Comparison of ENCODE assay signal across 16 cellular contexts in the genomic region with DNA sequence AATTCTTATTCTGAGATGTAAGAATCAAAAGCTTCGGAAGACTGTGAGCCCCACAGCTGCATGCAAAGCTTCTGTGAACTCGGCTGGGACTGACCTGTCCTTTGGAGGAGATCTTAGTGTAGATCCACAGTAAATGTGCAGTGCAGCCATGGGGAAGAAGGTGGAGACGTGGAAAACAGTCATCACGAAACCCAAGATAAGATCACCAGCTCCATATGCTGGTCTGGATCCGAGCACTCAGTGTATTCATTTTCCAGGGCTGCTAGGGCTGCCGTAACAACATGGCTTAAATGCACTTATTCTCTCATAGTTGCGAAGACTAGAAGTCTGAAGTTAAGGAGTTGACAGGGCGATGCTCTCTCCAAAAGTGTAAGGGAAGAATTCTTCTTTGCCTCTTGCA.
DNase-seq lines count a peak whose midpoint lies in the region; ATAC-seq and TF ChIP-seq lines count a peak whose summit lies in the region.
"Had no signal": no experiment of that assay in that cellular context is flagged by ENCODE, and none has a peak within 500 bp of the region (broad histone marks: within the 10 kb centered on the region; RNA-seq: fewer than 3 reads in every experiment).

No MANE protein-coding gene starts in this region.

- H3K9me3 Mint-ChIP-seq in osteocyte (ENCODE audit: unreplicated experiment) = no peaks in the 10 kb centered on the region
- no peaks in the 10 kb centered on the region for H3K9me3 Mint-ChIP-seq in activated CD4-positive, alpha-beta memory T cell treated with anti-CD3 and anti-CD28 coated beads for 36 hours
- H3K9me3 Mint-ChIP-seq: CD4-positive, alpha-beta memory T cell had no signal

- intact Hi-C loops in activated CD4-positive, alpha-beta memory T cell treated with anti-CD3 and anti-CD28 coated beads for 36 hours (cut with micrococcal nuclease) = no loop called here

- POLR2A ChIA-PET in activated CD4-positive, alpha-beta memory T cell treated with anti-CD3 and anti-CD28 coated beads for 36 hours (lab: Charles Lee) = no interaction called here

- H3K4me1 Mint-ChIP-seq in osteocyte (ENCODE audit: unreplicated experiment) = peaks cover 18% of the 10 kb centered on the region
- no peaks in the 10 kb centered on the region for H3K4me1 Mint-ChIP-seq in activated CD4-positive, alpha-beta memory T cell treated with anti-CD3 and anti-CD28 coated beads for 36 hours (ENCODE audit: low read depth)
- H3K4me1 Mint-ChIP-seq: CD4-positive, alpha-beta memory T cell had no signal

- H3K4me3 Mint-ChIP-seq in osteocyte (ENCODE audit: unreplicated experiment) = no peak overlapping the region
- no peak overlapping the region for H3K4me3 Mint-ChIP-seq in activated CD4-positive, alpha-beta memory T cell treated with anti-CD3 and anti-CD28 coated beads for 36 hours
- H3K4me3 Mint-ChIP-seq: CD14-positive monocyte; CD4-positive, alpha-beta memory T cell had no signal

- no peak for TF ChIP-seq CTCF in osteocyte (IDR thresholded peaks at IDR 0.05)

- H3K36me3 Mint-ChIP-seq in osteocyte (ENCODE audit: unreplicated experiment) = peaks cover 3% of the 10 kb centered on the region
- peaks cover 8% of the 10 kb centered on the region for H3K36me3 Mint-ChIP-seq in activated CD4-positive, alpha-beta memory T cell treated with anti-CD3 and anti-CD28 coated beads for 36 hours

- H3K27ac Mint-ChIP-seq in osteocyte (ENCODE audit: unreplicated experiment) = no peak overlapping the region
- H3K27ac Mint-ChIP-seq in activated CD4-positive, alpha-beta memory T cell treated with anti-CD3 and anti-CD28 coated beads for 36 hours = no peak overlapping the region
- H3K27ac Mint-ChIP-seq: CD14-positive monocyte; CD4-positive, alpha-beta memory T cell had no signal

- DNase-seq in ELF-1 (ENCODE audit: low read depth, low spot score) (peak; percentile 38), SK-N-DZ (ENCODE audit: low spot score) (peak; percentile 82), islet precursor cell (peak; percentile 83), osteocyte (ENCODE audit: extremely low spot score, unreplicated experiment) (peak; percentile 6), dermis blood vessel endothelial cell (no peak)
- DNase-seq in activated CD4-positive, alpha-beta memory T cell treated with anti-CD3 and anti-CD28 coated beads for 36 hours = no peak
- DNase-seq: ACHN; CD4-positive, alpha-beta memory T cell; DMS53; DND-41; EL; GOT3; KG1 had no signal

- CTCF ChIA-PET in activated CD4-positive, alpha-beta memory T cell treated with anti-CD3 and anti-CD28 coated beads for 36 hours (lab: Charles Lee) = no interaction called here

- no peaks in the 10 kb centered on the region for H3K27me3 Mint-ChIP-seq in osteocyte (ENCODE audit: unreplicated experiment)
- no peaks in the 10 kb centered on the region for H3K27me3 Mint-ChIP-seq in activated CD4-positive, alpha-beta memory T cell treated with anti-CD3 and anti-CD28 coated beads for 36 hours
- H3K27me3 Mint-ChIP-seq: CD4-positive, alpha-beta memory T cell had no signal

- no peak for ATAC-seq in GM18502 (IDR thresholded peaks at IDR 0.05; ENCODE audit: poor library complexity, unreplicated experiment)
- no peak for ATAC-seq in HG02642 (IDR thresholded peaks at IDR 0.05; ENCODE audit: poor library complexity, unreplicated experiment)

Comparison
In these comparisons a context has a peak if more than half of its experiments do, and no peak if none do; other contexts are left out.
1. DNase-seq: peak in ELF-1 (single experiment), SK-N-DZ (single experiment), islet precursor cell (single experiment) and osteocyte (single experiment); none in activated CD4-positive, alpha-beta memory T cell treated with anti-CD3 and anti-CD28 coated beads for 36 hours (single experiment) and dermis blood vessel endothelial cell (single experiment).